1 cellular context compared by ENCODE assay signal in the genomic region with DNA sequence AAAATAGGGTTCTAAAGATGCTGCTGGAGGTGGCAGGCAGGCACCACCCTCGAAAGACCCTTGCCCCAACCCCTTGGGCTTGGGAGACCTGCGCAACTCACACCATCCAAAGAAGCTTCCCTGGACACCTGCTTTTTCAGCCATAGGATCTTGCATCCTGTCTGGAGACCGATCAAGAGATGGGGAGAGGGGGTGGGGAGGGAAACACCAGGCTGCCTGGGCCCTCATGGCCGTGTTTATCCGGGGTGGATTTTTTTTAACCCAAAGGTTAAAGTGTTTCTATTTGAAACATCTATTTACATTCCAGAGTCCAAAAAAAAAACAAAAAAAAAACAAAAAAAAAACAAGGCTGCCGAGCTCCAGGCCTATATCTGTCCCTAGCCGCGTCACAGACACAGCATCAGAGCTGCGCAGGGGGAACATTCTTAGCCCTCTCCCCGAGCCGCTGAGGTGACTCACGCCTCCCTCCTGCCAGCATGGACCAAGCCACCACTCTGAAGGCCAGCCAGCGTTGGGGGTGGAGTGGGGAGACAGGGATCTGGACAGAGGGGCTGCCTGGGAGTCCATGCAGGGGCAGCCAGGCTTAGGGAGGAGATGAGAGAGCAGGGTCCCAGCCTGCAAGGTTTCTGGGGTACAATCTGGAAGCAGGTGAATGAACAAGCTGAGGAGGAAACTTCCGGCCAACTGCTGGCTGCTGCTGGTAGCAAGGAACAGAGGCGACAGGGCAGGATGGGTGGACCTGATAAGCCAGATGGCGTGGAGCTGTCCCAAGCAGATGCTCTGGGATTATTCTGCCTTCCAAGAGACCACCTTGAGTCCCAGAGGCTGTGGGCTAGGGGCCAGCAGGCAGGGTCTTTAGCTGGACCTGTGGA.
TF ChIP-seq lines count a peak whose summit lies in the region.

No MANE protein-coding gene starts in this region.

TF ChIP-seq in HepG2, 621 proteins besides CTCF, POLR2A, EP300 and RAD21 (continued from another document and continues in another):
- TF ChIP-seq BCLAF1 (IDR thresholded peaks at IDR 0.05), result no peak
- TF ChIP-seq ZBTB40 (IDR thresholded peaks at IDR 0.05), result no peak
- TF ChIP-seq ZBTB40 (CRISPR knock-in tag; IDR thresholded peaks at IDR 0.05), result peak; percentile 74; the same call in 1 of the 2 replicates
- peak; percentile 73; the same call in 1 of the 2 replicates for TF ChIP-seq ZBTB20 (CRISPR knock-in tag; IDR thresholded peaks at IDR 0.05; ENCODE audit: borderline replicate concordance, low read depth)
- TF ChIP-seq ZBTB37 (CRISPR knock-in tag; IDR thresholded peaks at IDR 0.05), result 0 out of 2 replicates have a peak, but pooled peaks have one; percentile 49
- TF ChIP-seq ASH2L (IDR thresholded peaks at IDR 0.05; ENCODE audit: insufficient read length, low read depth, low read length), result peak; percentile 91
- TF ChIP-seq SAP130 (CRISPR knock-in tag; IDR thresholded peaks at IDR 0.05; ENCODE audit: low read depth), result peak; percentile 96
- no peak for TF ChIP-seq HHEX (CRISPR knock-in tag; IDR thresholded peaks at IDR 0.05)
- TF ChIP-seq ZNF331 (CRISPR knock-in tag; IDR thresholded peaks at IDR 0.05), result peak; percentile 60
- peak; percentile 80; the same call in 1 of the 2 replicates for TF ChIP-seq ZNF580 (CRISPR knock-in tag; IDR thresholded peaks at IDR 0.05; ENCODE audit: borderline replicate concordance, low read depth)
- no peak for TF ChIP-seq ZNF367 (CRISPR knock-in tag; IDR thresholded peaks at IDR 0.05; ENCODE audit: borderline replicate concordance)
- no peak for TF ChIP-seq ARNT (IDR thresholded peaks at IDR 0.05)
- TF ChIP-seq ZMAT3 (CRISPR knock-in tag; conservative IDR thresholded peaks at IDR 0.05), result peak; percentile 81; the same call in 1 of the 2 replicates
- peak; percentile 85 for TF ChIP-seq ZNF512B (CRISPR knock-in tag; IDR thresholded peaks at IDR 0.05; ENCODE audit: borderline replicate concordance)
- TF ChIP-seq MAFF (IDR thresholded peaks at IDR 0.05; ENCODE audit: low read depth, low read length), result no peak
- TF ChIP-seq, protein P1, sequence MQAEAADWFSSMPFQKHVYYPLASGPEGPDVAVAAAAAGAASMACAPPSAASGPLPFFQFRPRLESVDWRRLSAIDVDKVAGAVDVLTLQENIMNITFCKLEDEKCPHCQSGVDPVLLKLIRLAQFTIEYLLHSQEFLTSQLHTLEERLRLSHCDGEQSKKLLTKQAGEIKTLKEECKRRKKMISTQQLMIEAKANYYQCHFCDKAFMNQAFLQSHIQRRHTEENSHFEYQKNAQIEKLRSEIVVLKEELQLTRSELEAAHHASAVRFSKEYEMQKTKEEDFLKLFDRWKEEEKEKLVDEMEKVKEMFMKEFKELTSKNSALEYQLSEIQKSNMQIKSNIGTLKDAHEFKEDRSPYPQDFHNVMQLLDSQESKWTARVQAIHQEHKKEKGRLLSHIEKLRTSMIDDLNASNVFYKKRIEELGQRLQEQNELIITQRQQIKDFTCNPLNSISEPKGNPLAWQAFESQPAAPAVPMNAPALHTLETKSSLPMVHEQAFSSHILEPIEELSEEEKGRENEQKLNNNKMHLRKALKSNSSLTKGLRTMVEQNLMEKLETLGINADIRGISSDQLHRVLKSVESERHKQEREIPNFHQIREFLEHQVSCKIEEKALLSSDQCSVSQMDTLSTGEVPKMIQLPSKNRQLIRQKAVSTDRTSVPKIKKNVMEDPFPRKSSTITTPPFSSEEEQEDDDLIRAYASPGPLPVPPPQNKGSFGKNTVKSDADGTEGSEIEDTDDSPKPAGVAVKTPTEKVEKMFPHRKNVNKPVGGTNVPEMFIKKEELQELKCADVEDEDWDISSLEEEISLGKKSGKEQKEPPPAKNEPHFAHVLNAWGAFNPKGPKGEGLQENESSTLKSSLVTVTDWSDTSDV (CRISPR knock-in tag; IDR thresholded peaks at IDR 0.05), result no peak
- TF ChIP-seq ZNF740 (CRISPR knock-in tag; IDR thresholded peaks at IDR 0.05), result peak; percentile 71; the same call in 1 of the 2 replicates
- peak; percentile 96 for TF ChIP-seq HDAC1 (CRISPR knock-in tag; IDR thresholded peaks at IDR 0.05)
- peak; percentile 100 for TF ChIP-seq MEF2D (CRISPR knock-in tag; IDR thresholded peaks at IDR 0.05)
- TF ChIP-seq ZNF224 (CRISPR knock-in tag; IDR thresholded peaks at IDR 0.05), result peak; percentile 27; the same call in 1 of the 2 replicates
- peak; percentile 60; the same call in 1 of the 2 replicates for TF ChIP-seq NFKBIZ (CRISPR knock-in tag; IDR thresholded peaks at IDR 0.05)
- peak; percentile 21; the same call in 1 of the 2 replicates for TF ChIP-seq PBX2 (CRISPR knock-in tag; IDR thresholded peaks at IDR 0.05)
- no peak; the same call in 1 of the 2 replicates for TF ChIP-seq SAFB2 (CRISPR knock-in tag; IDR thresholded peaks at IDR 0.05; ENCODE audit: borderline replicate concordance, low read depth)
- TF ChIP-seq ZNF430 (CRISPR knock-in tag; IDR thresholded peaks at IDR 0.05), result peak; percentile 95
- no peak for TF ChIP-seq SUZ12 (IDR thresholded peaks at IDR 0.05; ENCODE audit: low read depth, low read length)
- peak; percentile 54; the same call in 1 of the 2 replicates for TF ChIP-seq ZMYM4 (CRISPR knock-in tag; IDR thresholded peaks at IDR 0.05)
- TF ChIP-seq ZNF556 (CRISPR knock-in tag; IDR thresholded peaks at IDR 0.05; ENCODE audit: borderline replicate concordance), result peak; percentile 98; the same call in 1 of the 2 replicates
- TF ChIP-seq ZNF138 (CRISPR knock-in tag; IDR thresholded peaks at IDR 0.05; ENCODE audit: low read depth), result no peak
- TF ChIP-seq SMAD3 (CRISPR knock-in tag; IDR thresholded peaks at IDR 0.05), result peak; percentile 43; the same call in 1 of the 2 replicates
